17 cellular contexts compared by ENCODE assay signal in genomic region chr18:7766383-7766782, GRCh38.
"Had no signal": no experiment of that assay in that cellular context is flagged by ENCODE, and none has a peak within 500 bp of the region (broad histone marks: within the 10 kb centered on the region; RNA-seq: fewer than 3 reads in every experiment).

No MANE protein-coding gene starts in this region.

- H3K9me3 Mint-ChIP-seq: activated CD4-positive, alpha-beta memory T cell treated with anti-CD3 and anti-CD28 coated beads, Interleukin-2, amount 10 ng/mL, durations not matched to agents 7 days and 5 days; activated naive CD8-positive, alpha-beta T cell treated with anti-CD3 and anti-CD28 coated beads, Interleukin-2, amount 10 ng/mL, durations not matched to agents 7 days and 5 days; activated T-cell treated with anti-CD3 and anti-CD28 coated beads, Interleukin-2, amount 50 U/mL, for 72 hours; mesothelial cell of epicardium; neural crest cell had no signal

- H3K36me3 Mint-ChIP-seq: activated naive CD8-positive, alpha-beta T cell treated with anti-CD3 and anti-CD28 coated beads, Interleukin-2, amount 10 ng/mL, durations not matched to agents 7 days and 5 days; mesothelial cell of epicardium; stimulated activated naive B cell treated with anti-CD40 and anti-IgM and Interleukin-4, amounts not matched to agents 10 μg/mL and 1 μg/mL and 100 μg/mL, for 72 hours; T-cell had no signal

- H3K27ac Mint-ChIP-seq: activated CD4-positive, alpha-beta memory T cell treated with anti-CD3 and anti-CD28 coated beads, Interleukin-2, amount 10 ng/mL, durations not matched to agents 7 days and 5 days; activated CD4-positive, alpha-beta T cell treated with anti-CD3 and anti-CD28 coated beads for 36 hours; activated naive CD8-positive, alpha-beta T cell treated with anti-CD3 and anti-CD28 coated beads, Interleukin-2, amount 10 ng/mL, durations not matched to agents 7 days and 5 days; activated T-cell treated with anti-CD3 and anti-CD28 coated beads, Interleukin-2, amount 50 U/mL, for 72 hours; mesothelial cell of epicardium; stimulated activated naive B cell treated with anti-CD40 and anti-IgM and Interleukin-4, amounts not matched to agents 10 μg/mL and 1 μg/mL and 100 μg/mL, for 72 hours; T-cell had no signal

- ATAC-seq: activated CD4-positive, alpha-beta T cell treated with anti-CD3 and anti-CD28 coated beads for 36 hours; activated T-cell treated with anti-CD3 and anti-CD28 coated beads, Interleukin-2, amount 50 U/mL, for 72 hours; pancreas; stimulated activated naive B cell treated with anti-CD40 and anti-IgM and Interleukin-4, amounts not matched to agents 10 μg/mL and 1 μg/mL and 100 μg/mL, for 72 hours; T-cell had no signal

- H3K4me3 Mint-ChIP-seq: activated CD4-positive, alpha-beta memory T cell treated with anti-CD3 and anti-CD28 coated beads, Interleukin-2, amount 10 ng/mL, durations not matched to agents 7 days and 5 days; activated CD4-positive, alpha-beta T cell treated with anti-CD3 and anti-CD28 coated beads for 36 hours; activated naive CD8-positive, alpha-beta T cell treated with anti-CD3 and anti-CD28 coated beads, Interleukin-2, amount 10 ng/mL, durations not matched to agents 7 days and 5 days; activated T-cell treated with anti-CD3 and anti-CD28 coated beads, Interleukin-2, amount 50 U/mL, for 72 hours; mesothelial cell of epicardium; neural crest cell; stimulated activated naive B cell treated with anti-CD40 and anti-IgM and Interleukin-4, amounts not matched to agents 10 μg/mL and 1 μg/mL and 100 μg/mL, for 72 hours; T-cell had no signal

- DNase-seq: activated CD4-positive, alpha-beta memory T cell treated with anti-CD3 and anti-CD28 coated beads, Interleukin-2, amount 10 ng/mL, durations not matched to agents 7 days and 5 days; activated CD4-positive, alpha-beta T cell treated with anti-CD3 and anti-CD28 coated beads for 36 hours; activated gamma-delta T cell treated with Interleukin-2 at 50 U/mL for 16 hours; activated naive CD8-positive, alpha-beta T cell treated with anti-CD3 and anti-CD28 coated beads, Interleukin-2, amount 10 ng/mL, durations not matched to agents 7 days and 5 days; activated T-cell treated with anti-CD3 and anti-CD28 coated beads, Interleukin-2, amount 50 U/mL, for 72 hours; anterior cingulate cortex; dorsolateral prefrontal cortex; pancreas; stimulated activated naive B cell treated with anti-CD40 and anti-IgM and Interleukin-4, amounts not matched to agents 10 μg/mL and 1 μg/mL and 100 μg/mL, for 72 hours; T-cell; T1000 had no signal

- H3K27me3 Mint-ChIP-seq: activated CD4-positive, alpha-beta memory T cell treated with anti-CD3 and anti-CD28 coated beads, Interleukin-2, amount 10 ng/mL, durations not matched to agents 7 days and 5 days; activated CD4-positive, alpha-beta T cell treated with anti-CD3 and anti-CD28 coated beads for 36 hours; activated naive CD8-positive, alpha-beta T cell treated with anti-CD3 and anti-CD28 coated beads, Interleukin-2, amount 10 ng/mL, durations not matched to agents 7 days and 5 days; stimulated activated naive B cell treated with anti-CD40 and anti-IgM and Interleukin-4, amounts not matched to agents 10 μg/mL and 1 μg/mL and 100 μg/mL, for 72 hours had no signal

- H3K27ac ChIP-seq: dorsolateral prefrontal cortex, esophagus muscularis mucosa, pancreas, upper lobe of left lung, VCaP had no signal

- H3K4me1 Mint-ChIP-seq: activated CD4-positive, alpha-beta memory T cell treated with anti-CD3 and anti-CD28 coated beads, Interleukin-2, amount 10 ng/mL, durations not matched to agents 7 days and 5 days; activated CD4-positive, alpha-beta T cell treated with anti-CD3 and anti-CD28 coated beads for 36 hours; activated naive CD8-positive, alpha-beta T cell treated with anti-CD3 and anti-CD28 coated beads, Interleukin-2, amount 10 ng/mL, durations not matched to agents 7 days and 5 days; stimulated activated naive B cell treated with anti-CD40 and anti-IgM and Interleukin-4, amounts not matched to agents 10 μg/mL and 1 μg/mL and 100 μg/mL, for 72 hours; T-cell had no signal

- H3K9me3 ChIP-seq: esophagus muscularis mucosa, pancreas, upper lobe of left lung had no signal

- H3K4me3 ChIP-seq: esophagus muscularis mucosa, pancreas, smooth muscle cell, upper lobe of left lung had no signal

- H3K36me3 ChIP-seq: esophagus muscularis mucosa, pancreas, upper lobe of left lung had no signal

- H3K27me3 ChIP-seq: dorsolateral prefrontal cortex, esophagus muscularis mucosa, pancreas, upper lobe of left lung had no signal
